31 cellular contexts compared by ENCODE assay signal in the genomic region with DNA sequence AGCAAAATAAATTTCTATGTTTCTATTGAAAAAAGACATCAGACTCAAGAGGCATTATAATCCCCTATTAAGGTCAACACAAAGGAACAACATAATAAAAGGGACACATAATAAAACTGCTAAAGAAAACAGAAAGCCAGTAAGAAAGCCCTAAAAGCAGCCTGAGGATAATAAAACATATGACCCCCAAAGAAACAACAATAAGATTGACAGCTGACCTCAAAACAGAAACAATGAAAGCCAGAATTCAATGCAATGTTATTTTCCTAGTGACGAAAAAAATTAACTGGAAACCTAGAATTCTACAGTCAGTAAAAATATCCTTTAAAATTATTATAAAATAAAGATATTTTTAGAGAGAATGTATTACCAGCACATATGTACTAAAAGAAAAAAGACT.
"Had no signal": no experiment of that assay in that cellular context is flagged by ENCODE, and none has a peak within 500 bp of the region (broad histone marks: within the 10 kb centered on the region; RNA-seq: fewer than 3 reads in every experiment).

No MANE protein-coding gene starts in this region.

- H3K36me3 Mint-ChIP-seq: natural killer cell; neural progenitor cell; stimulated activated memory B cell treated with anti-CD40 and anti-IgM and Interleukin-4, amounts not matched to agents 10 μg/mL and 1 μg/mL and 100 μg/mL, for 72 hours; type B pancreatic cell had no signal

- H3K4me1 Mint-ChIP-seq: natural killer cell; nephron; neural progenitor cell; stimulated activated memory B cell treated with anti-CD40 and anti-IgM and Interleukin-4, amounts not matched to agents 10 μg/mL and 1 μg/mL and 100 μg/mL, for 72 hours; stimulated activated naive CD8-positive, alpha-beta T cell treated with anti-CD3 and anti-CD28 coated beads, Interleukin-15, amount 100 ng/mL, for 72 hours had no signal

- H3K36me3 ChIP-seq: neural progenitor cell, ovary, spleen, suprapubic skin, tibial artery, upper lobe of right lung, uterus had no signal

- H3K9me3 ChIP-seq: ovary, psoas muscle, suprapubic skin, testis, upper lobe of right lung, uterus had no signal

- ATAC-seq: natural killer cell; psoas muscle; right cardiac atrium; sciatic nerve; stimulated activated memory B cell treated with anti-CD40 and anti-IgM and Interleukin-4, amounts not matched to agents 10 μg/mL and 1 μg/mL and 100 μg/mL, for 72 hours; stimulated activated naive CD8-positive, alpha-beta T cell treated with anti-CD3 and anti-CD28 coated beads, Interleukin-15, amount 100 ng/mL, for 72 hours; stimulated activated naive CD8-positive, alpha-beta T cell treated with anti-CD3 and anti-CD28 coated beads, Interleukin-15, Interleukin-2, amounts not matched to agents 100 U/mL and 50 U/mL, for 24 hours; upper lobe of right lung had no signal

- H3K4me2 ChIP-seq: neural progenitor cell, smooth muscle cell had no signal

- H3K4me3 ChIP-seq: neural progenitor cell, ovary, psoas muscle, skin epidermis, smooth muscle cell, spleen, suprapubic skin, testis, tibial artery, transverse colon, upper lobe of right lung, uterus had no signal

- H3K27me3 Mint-ChIP-seq: progenitor cell of endocrine pancreas; stimulated activated memory B cell treated with anti-CD40 and anti-IgM and Interleukin-4, amounts not matched to agents 10 μg/mL and 1 μg/mL and 100 μg/mL, for 72 hours; type B pancreatic cell had no signal

- H3K27ac Mint-ChIP-seq: natural killer cell; nephron; neural progenitor cell; progenitor cell of endocrine pancreas; stimulated activated memory B cell treated with anti-CD40 and anti-IgM and Interleukin-4, amounts not matched to agents 10 μg/mL and 1 μg/mL and 100 μg/mL, for 72 hours; stimulated activated naive CD8-positive, alpha-beta T cell treated with anti-CD3 and anti-CD28 coated beads, Interleukin-15, amount 100 ng/mL, for 72 hours; type B pancreatic cell had no signal

- H3K9me3 Mint-ChIP-seq: natural killer cell; stimulated activated naive CD8-positive, alpha-beta T cell treated with anti-CD3 and anti-CD28 coated beads, Interleukin-15, amount 100 ng/mL, for 72 hours; type B pancreatic cell had no signal

- H3K79me2 ChIP-seq: parathyroid adenoma had no signal

- H3K9ac ChIP-seq: neural progenitor cell, parathyroid adenoma had no signal

- H3K27ac ChIP-seq: neural progenitor cell, ovary, parathyroid adenoma, psoas muscle, skin epidermis, spleen, suprapubic skin, testis, tibial artery, transverse colon, upper lobe of right lung, uterus had no signal

- H2AFZ ChIP-seq: neural progenitor cell, parathyroid adenoma had no signal

- DNase-seq: natural killer cell; occipital lobe; ovary; posterior cingulate gyrus; psoas muscle; right cardiac atrium; spleen; stimulated activated CD4-positive, alpha-beta T cell treated with anti-CD3 and anti-CD28 coated beads, Interleukin-12 subunit alpha, Interleukin-12 subunit beta, amount 100 ng/mL, for 4 hours; stimulated activated CD4-positive, alpha-beta T cell treated with anti-CD3 and anti-CD28 coated beads, Interleukin-1b, Interleukin-23, amount 100 ng/mL, for 48 hours; stimulated activated CD4-positive, alpha-beta T cell treated with anti-CD3 and anti-CD28 coated beads, Interleukin-4, amount 100 ng/mL, for 1 hour; stimulated activated CD4-positive, alpha-beta T cell treated with anti-CD3 and anti-CD28 coated beads, Interleukin-4, amount 100 ng/mL, for 4 hours; stimulated activated CD8-positive, alpha-beta memory T cell treated with anti-CD3 and anti-CD28 coated beads, Interleukin-4, amount 100 ng/mL, for 48 hours; stimulated activated naive CD4-positive, alpha-beta T cell; stimulated activated naive CD8-positive, alpha-beta T cell treated with anti-CD3 and anti-CD28 coated beads, Interleukin-15, amount 100 ng/mL, for 72 hours; stimulated activated naive CD8-positive, alpha-beta T cell treated with anti-CD3 and anti-CD28 coated beads, Interleukin-15, Interleukin-2, amounts not matched to agents 100 U/mL and 50 U/mL, for 24 hours; substantia nigra; testis; tibial artery; transverse colon; upper lobe of right lung; uterus had no signal

- H3K4me3 Mint-ChIP-seq: natural killer cell; nephron; neural progenitor cell; stimulated activated memory B cell treated with anti-CD40 and anti-IgM and Interleukin-4, amounts not matched to agents 10 μg/mL and 1 μg/mL and 100 μg/mL, for 72 hours; stimulated activated naive CD8-positive, alpha-beta T cell treated with anti-CD3 and anti-CD28 coated beads, Interleukin-15, amount 100 ng/mL, for 72 hours; type B pancreatic cell had no signal

- H3K4me1 ChIP-seq: neural progenitor cell, parathyroid adenoma, psoas muscle, spleen, suprapubic skin, testis, tibial artery, transverse colon, upper lobe of right lung, uterus had no signal

- H3K27me3 ChIP-seq: neural progenitor cell, ovary, spleen, suprapubic skin, testis, tibial artery, transverse colon, upper lobe of right lung, uterus had no signal
